ENCODE assay signal across 8 cellular contexts in genomic region chr6:157983439-157984119, GRCh38. TPM values are rescaled to one million over a fixed set of nuclear protein-coding genes. Genes with fewer than 3 reads are reported as not detected.
DNase-seq lines count a peak whose midpoint lies in the region; ATAC-seq and TF ChIP-seq lines count a peak whose summit lies in the region.

No MANE protein-coding gene starts in this region.

- H3K36me3 ChIP-seq in left ventricle myocardium inferior: no peaks in the 10 kb centered on the region
- no peaks in the 10 kb centered on the region for H3K36me3 ChIP-seq in hepatocyte (replicated peaks; ENCODE audit: insufficient read depth, low read depth)

- no peaks in the 10 kb centered on the region for H3K9me3 ChIP-seq in left ventricle myocardium inferior (replicated peaks)
- no peaks in the 10 kb centered on the region for H3K9me3 ChIP-seq in hepatocyte (ENCODE audit: low read depth)

- no peaks in the 10 kb centered on the region for H3K27me3 ChIP-seq in left ventricle myocardium inferior (ENCODE audit: low read depth)
- H3K27me3 ChIP-seq in hepatocyte: no peaks in the 10 kb centered on the region

- H3K27ac ChIP-seq in left ventricle myocardium inferior (replicated peaks) (no peak overlapping the region), hepatocyte (peak overlapping the region; percentile 90)

- H3K4me3 ChIP-seq in left ventricle myocardium inferior: peak overlapping the region; percentile 92
- peak overlapping the region; percentile 92 for H3K4me3 ChIP-seq in hepatocyte

- no peak overlapping the region for H2AFZ ChIP-seq in hepatocyte

- H3K27me3 Mint-ChIP-seq in activated naive CD8-positive, alpha-beta T cell treated with anti-CD3 and anti-CD28 coated beads for 36 hours: no peaks in the 10 kb centered on the region
- peaks cover 9% of the 10 kb centered on the region for H3K27me3 Mint-ChIP-seq in type B pancreatic cell

- TF ChIP-seq CTCF in left ventricle myocardium inferior (IDR thresholded peaks at IDR 0.05; ENCODE audit: borderline replicate concordance): no peak
- no peak for TF ChIP-seq CTCF in hepatocyte (IDR thresholded peaks at IDR 0.05; ENCODE audit: poor library complexity)
- no peak for TF ChIP-seq CTCF in type B pancreatic cell (conservative IDR thresholded peaks at IDR 0.05)

- no peak for DNase-seq in left ventricle myocardium inferior
- DNase-seq in Right ventricle myocardium inferior (ENCODE audit: missing footprints): no peak
- no peak for DNase-seq in activated naive CD8-positive, alpha-beta T cell treated with anti-CD3 and anti-CD28 coated beads for 36 hours
- no peak for DNase-seq in hepatocyte (ENCODE audit: low spot score)
- no peak for DNase-seq in type B pancreatic cell (ENCODE audit: extremely low spot score, unreplicated experiment)
- no peak for DNase-seq in NCI-H526 (lab: John Stamatoyannopoulos, UW)
- DNase-seq in cardiac septum (ENCODE audit: low spot score): no peak
- no peak for DNase-seq in Right ventricle myocardium superior

- peaks cover 40% of the 10 kb centered on the region for H3K4me1 Mint-ChIP-seq in activated naive CD8-positive, alpha-beta T cell treated with anti-CD3 and anti-CD28 coated beads for 36 hours
- peaks cover 24% of the 10 kb centered on the region for H3K4me1 Mint-ChIP-seq in type B pancreatic cell (ENCODE audit: unreplicated experiment)

- H3K9me3 Mint-ChIP-seq in activated naive CD8-positive, alpha-beta T cell treated with anti-CD3 and anti-CD28 coated beads for 36 hours: no peaks in the 10 kb centered on the region
- H3K9me3 Mint-ChIP-seq in type B pancreatic cell: no peaks in the 10 kb centered on the region

- no peaks in the 10 kb centered on the region for H4K20me1 ChIP-seq in hepatocyte (ENCODE audit: insufficient read depth, poor library complexity, severe bottlenecking)

- peak overlapping the region; percentile 88 for H3K27ac Mint-ChIP-seq in activated naive CD8-positive, alpha-beta T cell treated with anti-CD3 and anti-CD28 coated beads for 36 hours
- peak overlapping the region; percentile 30 for H3K27ac Mint-ChIP-seq in type B pancreatic cell

- H3K79me2 ChIP-seq in hepatocyte: peaks cover 52% of the 10 kb centered on the region

- 95% methylated on average over 9 of the region's 9 CpGs for WGBS in hepatocyte (ENCODE audit: low lambda C conversion rate, missing lambda C conversion rate)

- ATAC-seq in Right ventricle myocardium inferior (no peak), Right ventricle myocardium superior (ENCODE audit: poor library complexity) (no peak)

- H3K4me2 ChIP-seq in hepatocyte: peak overlapping the region; percentile 88

- H3K36me3 Mint-ChIP-seq in activated naive CD8-positive, alpha-beta T cell treated with anti-CD3 and anti-CD28 coated beads for 36 hours: peaks cover 13% of the 10 kb centered on the region
- no peaks in the 10 kb centered on the region for H3K36me3 Mint-ChIP-seq in type B pancreatic cell

- intact Hi-C loops in left ventricle myocardium inferior (cut with micrococcal nuclease): no loop called here
- intact Hi-C loops in Right ventricle myocardium inferior (cut with DNase I): loop anchor here (5.0 kb wide), 1 partner anchor 44 kb away; no protein-coding TSS in a partner anchor
- intact Hi-C loops in cardiac septum (cut with DNase I): loop anchor here (5.0 kb wide), 3 partner anchors 44 to 89 kb away; no protein-coding TSS in a partner anchor
- intact Hi-C loops in Right ventricle myocardium superior (cut with DNase I): loop anchor here (5.0 kb wide), 2 partner anchors 59 to 89 kb away; no protein-coding TSS in a partner anchor

- H3K4me1 ChIP-seq in left ventricle myocardium inferior (peaks cover 42% of the 10 kb centered on the region), hepatocyte (ENCODE audit: insufficient read depth) (peaks cover 29% of the 10 kb centered on the region)

- no peaks in the 10 kb centered on the region for H3K9me2 ChIP-seq in hepatocyte (replicated peaks; ENCODE audit: insufficient read depth)

- peak overlapping the region; percentile 83 for H3K4me3 Mint-ChIP-seq in activated naive CD8-positive, alpha-beta T cell treated with anti-CD3 and anti-CD28 coated beads for 36 hours
- H3K4me3 Mint-ChIP-seq in type B pancreatic cell: peak overlapping the region; percentile 92

RNA-seq across cellular contexts. Expression of gene SYNJ2, which starts 1.9 kb away (rescaled TPM):
- total RNA-seq in left ventricle myocardium inferior: 12.3 TPM
- total RNA-seq in Right ventricle myocardium inferior: 15.0 TPM
- total RNA-seq in activated naive CD8-positive, alpha-beta T cell treated with anti-CD3 and anti-CD28 coated beads for 36 hours: 10 to 100 TPM; 28.1 to 29.4 TPM
- total RNA-seq in hepatocyte: 15.4 and 15.6 TPM in 2 replicates
- 16.5 and 21.4 TPM in 2 replicates for polyA plus RNA-seq in hepatocyte
- total RNA-seq in type B pancreatic cell (ENCODE audit: low replicate concordance): 17.0 and 31.2 TPM in 2 replicates
- 24.0 TPM for total RNA-seq in cardiac septum
- 14.0 TPM for total RNA-seq in Right ventricle myocardium superior
